Comparison of ENCODE assay signal across 20 cellular contexts in the genomic region with DNA sequence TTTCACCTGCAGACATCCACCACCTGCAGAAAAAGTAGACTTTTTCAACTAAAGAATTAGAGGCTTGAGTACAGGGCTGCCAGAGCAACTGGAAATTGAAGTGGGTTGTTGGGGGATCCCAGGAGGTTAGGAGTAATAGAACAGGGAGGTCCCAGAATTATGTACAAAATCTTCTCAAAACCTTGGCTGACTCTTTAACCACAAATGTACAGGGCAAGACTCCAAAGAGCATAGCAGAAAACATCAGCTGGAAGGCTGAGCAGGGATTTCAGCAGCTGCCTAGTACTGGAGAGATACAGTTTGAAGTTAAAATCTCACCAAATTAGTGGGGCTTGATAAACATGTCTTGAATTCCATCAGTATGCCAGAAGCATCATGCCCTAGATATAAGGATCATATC.
DNase-seq lines count a peak whose midpoint lies in the region; TF ChIP-seq lines count a peak whose summit lies in the region.
"Had no signal": no experiment of that assay in that cellular context is flagged by ENCODE, and none has a peak within 500 bp of the region (broad histone marks: within the 10 kb centered on the region; RNA-seq: fewer than 3 reads in every experiment).

No MANE protein-coding gene starts in this region.

- in situ Hi-C loops in astrocyte of the spinal cord (cut with HindIII; ENCODE audit: low sequenced_read_pairs): no loop called here

- H3K4me3 ChIP-seq in astrocyte of the spinal cord (ENCODE audit: low read depth, low read length) (no peak overlapping the region), fibroblast of villous mesenchyme (ENCODE audit: low read depth, low read length) (no peak overlapping the region), skeletal muscle cell (ENCODE audit: low read depth, low read length) (no peak overlapping the region), MG63 (no peak overlapping the region)
- H3K4me3 ChIP-seq: coronary artery, stomach, upper lobe of left lung had no signal

- H3K27me3 ChIP-seq in MG63: no peaks in the 10 kb centered on the region
- H3K27me3 ChIP-seq: stomach, upper lobe of left lung had no signal

- no peaks in the 10 kb centered on the region for H3K36me3 ChIP-seq in MG63
- H3K36me3 ChIP-seq: upper lobe of left lung had no signal

- peaks cover 40% of the 10 kb centered on the region for H3K9me3 ChIP-seq in MG63

- DNase-seq in HCEC 1CT (peak; percentile 51), astrocyte of the spinal cord (ENCODE audit: low read depth, low spot score) (peak; percentile 66), fibroblast of villous mesenchyme (ENCODE audit: low read depth) (peak; percentile 62), skeletal muscle cell (ENCODE audit: low read depth) (peak; percentile 69), KG1 (lab: John Stamatoyannopoulos, UW) (no peak), MG63 (no peak)
- no peak for DNase-seq in effector CD4-positive, alpha-beta T cell
- no peak for DNase-seq in stimulated activated naive CD4-positive, alpha-beta T cell treated with Interleukin-2 at 50 U/mL for 16 hours (lab: John Stamatoyannopoulos, UW)
- DNase-seq: activated CD4-positive, alpha-beta T cell treated with anti-CD3 and anti-CD28 coated beads, Interleukin-2, amount 50 U/mL, for 48 hours; AML-193; anterior cingulate cortex; KBM-7; naive thymus-derived CD8-positive, alpha-beta T cell; NCI-H1048; NCI-H1930; PC-3; stimulated activated CD4-positive, alpha-beta T cell treated with anti-CD3 and anti-CD28 coated beads, Interleukin-4, amount 100 ng/mL, for 4 hours; stomach; upper lobe of left lung had no signal

- TF ChIP-seq CTCF in astrocyte of the spinal cord (IDR thresholded peaks at IDR 0.05; ENCODE audit: low read depth, low read length): no peak
- no peak for TF ChIP-seq CTCF in fibroblast of villous mesenchyme (IDR thresholded peaks at IDR 0.05; ENCODE audit: insufficient read depth, low read depth, low read length)

Comparison
In these comparisons a context has a peak if more than half of its experiments do, and no peak if none do; other contexts are left out.
1. DNase-seq: peak in HCEC 1CT (single experiment), astrocyte of the spinal cord (single experiment), fibroblast of villous mesenchyme (single experiment) and skeletal muscle cell (single experiment); none in effector CD4-positive, alpha-beta T cell (single experiment), stimulated activated naive CD4-positive, alpha-beta T cell treated with Interleukin-2 at 50 U/mL for 16 hours (single experiment), KG1 (single experiment) and MG63 (single experiment).